Comparison of ENCODE assay signal across 14 cellular contexts in genomic region chr13:31051999-31052398, GRCh38.
A peak's percentile ranks its signal among the peaks of the same experiment; 100 is the strongest.
DNase-seq lines count a peak whose midpoint lies in the region; ATAC-seq and TF ChIP-seq lines count a peak whose summit lies in the region.
"Had no signal": no experiment of that assay in that cellular context is flagged by ENCODE, and none has a peak within 500 bp of the region (broad histone marks: within the 10 kb centered on the region; RNA-seq: fewer than 3 reads in every experiment).

No MANE protein-coding gene starts in this region.

- no peak overlapping the region for H3K4me2 ChIP-seq in GM23338

- TF ChIP-seq POLR2A in breast epithelium (IDR thresholded peaks at IDR 0.05): no peak

- no peaks in the 10 kb centered on the region for H3K9me3 Mint-ChIP-seq in GM23338

- peaks cover 8% of the 10 kb centered on the region for H3K4me1 Mint-ChIP-seq in GM23338

- no peak overlapping the region for H3K27ac ChIP-seq in GM23338 (ENCODE audit: low read depth)
- H3K27ac ChIP-seq in breast epithelium: no peak overlapping the region
- H3K27ac ChIP-seq: ovary, transverse colon had no signal

- H3K27me3 ChIP-seq in GM23338 (ENCODE audit: insufficient read depth): no peaks in the 10 kb centered on the region
- H3K27me3 ChIP-seq in breast epithelium: no peaks in the 10 kb centered on the region
- H3K27me3 ChIP-seq: ovary, transverse colon had no signal

- H3K36me3 Mint-ChIP-seq in GM23338 (ENCODE audit: low read depth): no peaks in the 10 kb centered on the region

- H3K36me3 ChIP-seq in GM23338 (ENCODE audit: insufficient read depth) (no peaks in the 10 kb centered on the region), breast epithelium (no peaks in the 10 kb centered on the region)
- H3K36me3 ChIP-seq: ovary, transverse colon had no signal

- intact Hi-C loops in cardiac septum (cut with DNase I) (no loop called here), left colon (cut with DNase I, micrococcal nuclease) (no loop called here), breast epithelium (cut with DNase I; ENCODE audit: low total_unique reads) (loop anchor here (1.0 kb wide), 1 partner anchor 13 kb away; no protein-coding TSS in a partner anchor)

- H3K4me3 ChIP-seq in GM23338 (no peak overlapping the region), cardiac fibroblast (replicated peaks in 1 of 2; ENCODE audit: low read depth in 2 of 2, low read length in 2 of 2) (no peak overlapping the region), breast epithelium (no peak overlapping the region)
- H3K4me3 ChIP-seq: ovary, transverse colon had no signal

- H3K9me3 ChIP-seq in breast epithelium: no peaks in the 10 kb centered on the region
- H3K9me3 ChIP-seq: ovary, transverse colon had no signal

- H3K79me2 ChIP-seq in GM23338 (replicated peaks; ENCODE audit: insufficient read depth): no peaks in the 10 kb centered on the region

- no peak overlapping the region for H3K4me3 Mint-ChIP-seq in GM23338

- TF ChIP-seq CTCF in GM23338 (conservative IDR thresholded peaks at IDR 0.05; ENCODE audit: low read depth in 2 of 2): peak; percentile 51 to 61
- TF ChIP-seq CTCF in cardiac fibroblast (IDR thresholded peaks at IDR 0.05; ENCODE audit: low read depth, low read length): peak; percentile 2
- TF ChIP-seq CTCF in breast epithelium (IDR thresholded peaks at IDR 0.05): no peak

- no peaks in the 10 kb centered on the region for H3K9me2 ChIP-seq in GM23338 (ENCODE audit: insufficient read depth)

- peak; percentile 88 for ATAC-seq in GM23338
- ATAC-seq in left colon: no peak
- no peak for ATAC-seq in HG03520 (IDR thresholded peaks at IDR 0.05; ENCODE audit: unreplicated experiment)
- ATAC-seq: left cardiac atrium had no signal

- H3K27ac Mint-ChIP-seq in GM23338: no peak overlapping the region

- peak; percentile 72 for DNase-seq in GM23338 (ENCODE audit: low spot score)
- peak; percentile 26 for DNase-seq in M059J (ENCODE audit: low read depth)
- DNase-seq in cardiac fibroblast (ENCODE audit: low read depth in 2 of 2): no peak
- peak; percentile 79 for DNase-seq in islet precursor cell
- DNase-seq in cardiac septum (ENCODE audit: low spot score): no peak
- DNase-seq in left colon: no peak
- no peak for DNase-seq in breast epithelium (ENCODE audit: low spot score in 2 of 2)
- DNase-seq: cerebellar nuclear complex, left cardiac atrium, ovary, SHP77 treated with DMSO at 0.1 percent for 48 hours, small intestine, transverse colon had no signal

- H3F3A ChIP-seq in GM23338 (replicated peaks; ENCODE audit: low read depth): no peaks in the 10 kb centered on the region

- H3K4me1 ChIP-seq in GM23338 (ENCODE audit: insufficient read depth) (peaks cover 8% of the 10 kb centered on the region; the same call in 1 of the 2 replicates), breast epithelium (no peaks in the 10 kb centered on the region)

- H4K20me1 ChIP-seq in GM23338 (replicated peaks; ENCODE audit: insufficient read depth): no peaks in the 10 kb centered on the region

- peak overlapping the region; percentile 64; the same call in 1 of the 2 replicates for H2AFZ ChIP-seq in GM23338

- peaks cover 1% of the 10 kb centered on the region for H3K27me3 Mint-ChIP-seq in GM23338 (ENCODE audit: insufficient read depth, low read depth, poor library complexity)

TF ChIP-seq in GM23338, 12 proteins besides CTCF, POLR2A, EP300 and RAD21:
- TF ChIP-seq ZNF331 (CRISPR knock-in tag; IDR thresholded peaks at IDR 0.05; ENCODE audit: low read depth): no peak
- TF ChIP-seq, protein P1, sequence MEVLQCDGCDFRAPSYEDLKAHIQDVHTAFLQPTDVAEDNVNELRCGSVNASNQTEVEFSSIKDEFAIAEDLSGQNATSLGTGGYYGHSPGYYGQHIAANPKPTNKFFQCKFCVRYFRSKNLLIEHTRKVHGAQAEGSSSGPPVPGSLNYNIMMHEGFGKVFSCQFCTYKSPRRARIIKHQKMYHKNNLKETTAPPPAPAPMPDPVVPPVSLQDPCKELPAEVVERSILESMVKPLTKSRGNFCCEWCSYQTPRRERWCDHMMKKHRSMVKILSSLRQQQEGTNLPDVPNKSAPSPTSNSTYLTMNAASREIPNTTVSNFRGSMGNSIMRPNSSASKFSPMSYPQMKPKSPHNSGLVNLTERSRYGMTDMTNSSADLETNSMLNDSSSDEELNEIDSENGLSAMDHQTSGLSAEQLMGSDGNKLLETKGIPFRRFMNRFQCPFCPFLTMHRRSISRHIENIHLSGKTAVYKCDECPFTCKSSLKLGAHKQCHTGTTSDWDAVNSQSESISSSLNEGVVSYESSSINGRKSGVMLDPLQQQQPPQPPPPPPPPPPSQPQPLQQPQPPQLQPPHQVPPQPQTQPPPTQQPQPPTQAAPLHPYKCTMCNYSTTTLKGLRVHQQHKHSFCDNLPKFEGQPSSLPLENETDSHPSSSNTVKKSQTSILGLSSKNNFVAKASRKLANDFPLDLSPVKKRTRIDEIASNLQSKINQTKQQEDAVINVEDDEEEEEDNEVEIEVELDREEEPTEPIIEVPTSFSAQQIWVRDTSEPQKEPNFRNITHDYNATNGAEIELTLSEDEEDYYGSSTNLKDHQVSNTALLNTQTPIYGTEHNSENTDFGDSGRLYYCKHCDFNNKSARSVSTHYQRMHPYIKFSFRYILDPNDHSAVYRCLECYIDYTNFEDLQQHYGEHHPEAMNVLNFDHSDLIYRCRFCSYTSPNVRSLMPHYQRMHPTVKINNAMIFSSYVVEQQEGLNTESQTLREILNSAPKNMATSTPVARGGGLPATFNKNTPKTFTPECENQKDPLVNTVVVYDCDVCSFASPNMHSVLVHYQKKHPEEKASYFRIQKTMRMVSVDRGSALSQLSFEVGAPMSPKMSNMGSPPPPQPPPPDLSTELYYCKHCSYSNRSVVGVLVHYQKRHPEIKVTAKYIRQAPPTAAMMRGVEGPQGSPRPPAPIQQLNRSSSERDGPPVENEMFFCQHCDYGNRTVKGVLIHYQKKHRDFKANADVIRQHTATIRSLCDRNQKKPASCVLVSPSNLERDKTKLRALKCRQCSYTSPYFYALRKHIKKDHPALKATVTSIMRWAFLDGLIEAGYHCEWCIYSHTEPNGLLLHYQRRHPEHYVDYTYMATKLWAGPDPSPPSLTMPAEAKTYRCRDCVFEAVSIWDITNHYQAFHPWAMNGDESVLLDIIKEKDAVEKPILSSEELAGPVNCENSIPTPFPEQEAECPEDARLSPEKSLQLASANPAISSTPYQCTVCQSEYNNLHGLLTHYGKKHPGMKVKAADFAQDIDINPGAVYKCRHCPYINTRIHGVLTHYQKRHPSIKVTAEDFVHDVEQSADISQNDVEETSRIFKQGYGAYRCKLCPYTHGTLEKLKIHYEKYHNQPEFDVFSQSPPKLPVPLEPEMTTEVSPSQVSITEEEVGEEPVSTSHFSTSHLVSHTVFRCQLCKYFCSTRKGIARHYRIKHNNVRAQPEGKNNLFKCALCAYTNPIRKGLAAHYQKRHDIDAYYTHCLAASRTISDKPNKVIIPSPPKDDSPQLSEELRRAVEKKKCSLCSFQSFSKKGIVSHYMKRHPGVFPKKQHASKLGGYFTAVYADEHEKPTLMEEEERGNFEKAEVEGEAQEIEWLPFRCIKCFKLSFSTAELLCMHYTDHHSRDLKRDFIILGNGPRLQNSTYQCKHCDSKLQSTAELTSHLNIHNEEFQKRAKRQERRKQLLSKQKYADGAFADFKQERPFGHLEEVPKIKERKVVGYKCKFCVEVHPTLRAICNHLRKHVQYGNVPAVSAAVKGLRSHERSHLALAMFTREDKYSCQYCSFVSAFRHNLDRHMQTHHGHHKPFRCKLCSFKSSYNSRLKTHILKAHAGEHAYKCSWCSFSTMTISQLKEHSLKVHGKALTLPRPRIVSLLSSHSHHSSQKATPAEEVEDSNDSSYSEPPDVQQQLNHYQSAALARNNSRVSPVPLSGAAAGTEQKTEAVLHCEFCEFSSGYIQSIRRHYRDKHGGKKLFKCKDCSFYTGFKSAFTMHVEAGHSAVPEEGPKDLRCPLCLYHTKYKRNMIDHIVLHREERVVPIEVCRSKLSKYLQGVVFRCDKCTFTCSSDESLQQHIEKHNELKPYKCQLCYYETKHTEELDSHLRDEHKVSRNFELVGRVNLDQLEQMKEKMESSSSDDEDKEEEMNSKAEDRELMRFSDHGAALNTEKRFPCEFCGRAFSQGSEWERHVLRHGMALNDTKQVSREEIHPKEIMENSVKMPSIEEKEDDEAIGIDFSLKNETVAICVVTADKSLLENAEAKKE (CRISPR knock-in tag; IDR thresholded peaks at IDR 0.05): peak; percentile 21; the same call in 1 of the 2 replicates

Comparison
In these comparisons a context has a peak if more than half of its experiments do, and no peak if none do; other contexts are left out.
1. DNase-seq: peak in GM23338 (single experiment), M059J (single experiment) and islet precursor cell (single experiment); none in cardiac fibroblast (0 of 2), cardiac septum (single experiment), left colon (0 of 2) and breast epithelium (0 of 2).
2. CTCF ChIP-seq: peak in GM23338 (2 of 2) and cardiac fibroblast (single experiment); none in breast epithelium (0 of 3).